In the genomic region with DNA sequence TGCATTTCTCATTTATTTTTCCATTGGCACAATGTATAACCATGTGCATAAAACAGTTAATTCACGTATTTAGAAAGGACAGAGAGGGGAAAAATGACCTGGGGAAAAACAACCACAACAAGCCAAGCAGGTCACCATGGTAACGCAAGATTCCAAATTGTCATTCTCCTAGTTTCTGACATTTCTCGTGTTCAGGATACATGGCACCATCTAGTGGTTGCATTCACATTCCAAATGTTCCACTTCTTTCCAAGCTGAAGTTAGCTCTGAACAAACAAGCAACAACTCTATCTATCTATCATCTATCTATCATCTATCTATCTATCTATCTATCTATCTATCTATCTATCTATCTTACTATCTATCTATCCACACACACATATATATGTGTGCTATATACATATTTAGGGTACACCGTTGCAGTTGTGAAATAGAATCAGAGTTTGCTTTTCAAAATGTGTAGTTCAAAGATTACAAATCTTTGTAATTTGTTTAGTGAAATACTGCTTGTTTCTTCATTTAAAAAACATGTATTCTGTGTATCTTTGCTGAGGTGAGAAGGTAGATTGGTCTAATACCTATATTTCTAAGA, we compare ENCODE assay signal across 8 cellular contexts.
DNase-seq lines count a peak whose midpoint lies in the region; ATAC-seq and TF ChIP-seq lines count a peak whose summit lies in the region.

No MANE protein-coding gene starts in this region.

- peak; percentile 37 to 70 (median 53) for TF ChIP-seq CTCF in heart left ventricle (IDR thresholded peaks at IDR 0.05)
- TF ChIP-seq CTCF in endothelial cell (IDR thresholded peaks at IDR 0.05; ENCODE audit: unreplicated experiment): peak; percentile 70
- peak; percentile 76 for TF ChIP-seq CTCF in neural progenitor cell (IDR thresholded peaks at IDR 0.05)

- H3K4me3 ChIP-seq in heart left ventricle (no peak overlapping the region), neural progenitor cell (no peak overlapping the region), MG63 (no peak overlapping the region)

- H3F3A ChIP-seq in neural progenitor cell (ENCODE audit: low read depth): no peaks in the 10 kb centered on the region

- ATAC-seq in heart left ventricle: no peak
- ATAC-seq in Right ventricle myocardium superior (ENCODE audit: poor library complexity): no peak
- peak; percentile 51 for ATAC-seq in HG03103 (IDR thresholded peaks at IDR 0.05; ENCODE audit: low read depth, unreplicated experiment)

- H3K79me2 ChIP-seq in neural progenitor cell (ENCODE audit: low read depth): no peaks in the 10 kb centered on the region

- H3K27ac ChIP-seq in heart left ventricle (no peak overlapping the region), neural progenitor cell (no peak overlapping the region)

- WGBS in heart left ventricle, 4 donors: 17 to 21% (median 19%) methylated on average over 4 of the region's 4 CpGs

- H3K27me3 ChIP-seq in heart left ventricle (no peaks in the 10 kb centered on the region), neural progenitor cell (no peaks in the 10 kb centered on the region), MG63 (peaks cover 1% of the 10 kb centered on the region; the same call in 1 of the 2 replicates)

- H3K9me3 Mint-ChIP-seq in endothelial cell (ENCODE audit: unreplicated experiment) (no peaks in the 10 kb centered on the region), neural progenitor cell (no peaks in the 10 kb centered on the region)

- H3K4me1 ChIP-seq in heart left ventricle (no peaks in the 10 kb centered on the region), neural progenitor cell (no peaks in the 10 kb centered on the region)

- no peak overlapping the region for H3K4me2 ChIP-seq in neural progenitor cell

- no peak overlapping the region for H2AFZ ChIP-seq in neural progenitor cell (replicated peaks)

- H3K4me1 Mint-ChIP-seq in endothelial cell (ENCODE audit: unreplicated experiment): no peaks in the 10 kb centered on the region
- H3K4me1 Mint-ChIP-seq in neural progenitor cell: peaks cover 3% of the 10 kb centered on the region

- H3K9me3 ChIP-seq in heart left ventricle: no peaks in the 10 kb centered on the region
- H3K9me3 ChIP-seq in neural progenitor cell (ENCODE audit: low read depth): no peaks in the 10 kb centered on the region
- no peaks in the 10 kb centered on the region for H3K9me3 ChIP-seq in MG63

- H3K36me3 Mint-ChIP-seq in endothelial cell (ENCODE audit: low read depth, unreplicated experiment): no peaks in the 10 kb centered on the region
- no peaks in the 10 kb centered on the region for H3K36me3 Mint-ChIP-seq in neural progenitor cell

- DNase-seq in heart left ventricle (peak in 1 of 5 donors; percentile 6), Right ventricle myocardium superior (no peak), OCI-M1 (lab: John Stamatoyannopoulos, UW) (peak; percentile 65), endothelial cell (ENCODE audit: low spot score) (peak; percentile 62), neural progenitor cell (ENCODE audit: low spot score) (peak; percentile 82), MG63 (no peak), EL (no peak)

- H3K4me3 Mint-ChIP-seq in endothelial cell (ENCODE audit: unreplicated experiment) (no peak overlapping the region), neural progenitor cell (no peak overlapping the region)

- no peak overlapping the region for H3K9ac ChIP-seq in neural progenitor cell

- intact Hi-C loops in heart left ventricle (cut with DNase I): loop anchor here in 2 of 10 donors (5.0 to 10.0 kb wide), 3 partner anchors 766 to 966 kb away; no protein-coding TSS in a partner anchor
- intact Hi-C loops in Right ventricle myocardium superior (cut with DNase I): no loop called here

- H3K36me3 ChIP-seq in heart left ventricle (no peaks in the 10 kb centered on the region), neural progenitor cell (no peaks in the 10 kb centered on the region), MG63 (no peaks in the 10 kb centered on the region)

- no peaks in the 10 kb centered on the region for H4K20me1 ChIP-seq in neural progenitor cell (ENCODE audit: low read depth)

- H3K27ac Mint-ChIP-seq in endothelial cell (ENCODE audit: unreplicated experiment) (peak overlapping the region; percentile 94), neural progenitor cell (no peak overlapping the region)

- H3K27me3 Mint-ChIP-seq in endothelial cell (ENCODE audit: unreplicated experiment) (no peaks in the 10 kb centered on the region), neural progenitor cell (ENCODE audit: insufficient read depth, low read depth) (no peaks in the 10 kb centered on the region)

- no peak for TF ChIP-seq POLR2A in heart left ventricle (IDR thresholded peaks at IDR 0.05)

Comparison
In these comparisons a context has a peak if more than half of its experiments do, and no peak if none do; other contexts are left out.
1. DNase-seq: peak in OCI-M1 (single experiment), endothelial cell (single experiment) and neural progenitor cell (single experiment); none in Right ventricle myocardium superior (single experiment), MG63 (single experiment) and EL (single experiment).
2. Peak in every context shown above with its lines, with median percentiles within 50 percentile points of each other: CTCF ChIP-seq.